12 cellular contexts compared by ENCODE assay signal in the genomic region with DNA sequence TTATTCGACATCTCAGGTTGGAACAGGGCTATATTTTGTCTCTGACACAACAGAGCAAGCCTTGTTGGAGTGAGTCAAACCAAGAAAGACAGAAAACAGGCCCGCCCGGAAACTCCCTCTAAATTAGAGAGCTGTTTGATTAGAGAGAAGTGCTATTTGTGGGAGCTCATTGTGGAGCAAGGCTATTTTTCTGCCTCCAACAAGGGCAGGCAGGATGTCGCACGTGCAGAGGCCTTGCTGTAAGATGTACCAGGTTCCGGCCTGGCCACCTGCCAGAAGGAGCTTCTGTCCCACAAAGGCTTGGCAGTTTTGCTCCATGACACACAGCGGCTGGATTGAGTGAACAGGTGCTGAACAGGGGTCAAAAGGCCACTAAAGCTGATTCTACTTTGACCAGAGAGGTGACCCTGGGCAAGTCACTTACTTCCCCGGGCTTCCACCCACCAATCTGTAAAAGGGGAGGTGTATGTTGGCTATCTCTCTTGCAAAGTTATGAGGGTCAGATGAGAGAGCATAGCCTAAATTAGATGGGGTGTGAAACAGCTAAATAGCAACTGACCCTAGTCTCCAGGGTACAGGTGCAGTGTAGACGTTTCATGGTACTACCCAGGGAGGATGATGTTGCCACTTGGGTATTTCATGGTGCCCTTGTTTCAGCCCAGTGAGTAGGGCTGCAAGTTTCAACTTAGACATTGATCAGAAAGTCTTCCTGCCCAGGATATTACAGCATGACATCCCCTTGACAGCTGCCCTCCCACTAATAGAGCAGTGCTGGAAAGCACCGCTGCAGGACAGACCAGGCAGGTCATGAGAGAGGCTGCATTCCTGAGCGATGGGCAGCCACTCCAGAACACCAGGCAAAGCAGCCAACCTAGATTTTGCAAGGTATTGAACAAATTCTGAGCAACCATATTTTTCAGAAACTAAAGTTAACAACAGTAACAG.
A peak's percentile ranks its signal among the peaks of the same experiment; 100 is the strongest.
DNase-seq lines count a peak whose midpoint lies in the region; ATAC-seq and TF ChIP-seq lines count a peak whose summit lies in the region.
"Had no signal": no experiment of that assay in that cellular context is flagged by ENCODE, and none has a peak within 500 bp of the region (broad histone marks: within the 10 kb centered on the region; RNA-seq: fewer than 3 reads in every experiment).

No MANE protein-coding gene starts in this region.

- no peaks in the 10 kb centered on the region for H3K9me3 ChIP-seq in sigmoid colon

- no peak for TF ChIP-seq POLR2A in sigmoid colon (IDR thresholded peaks at IDR 0.05)

- POLR2A ChIA-PET in GM10248 (lab: Yijun Ruan, JAX) = no interaction called here

- peaks cover 0 to 3% of the 10 kb centered on the region in 2 donors for H3K4me1 Mint-ChIP-seq in effector memory CD8-positive, alpha-beta T cell (ENCODE audit: low read depth in 2 of 2)

- ATAC-seq in GM19438 (IDR thresholded peaks at IDR 0.05; ENCODE audit: low read depth, unreplicated experiment) (peak; percentile 79), HG03103 (IDR thresholded peaks at IDR 0.05; ENCODE audit: low read depth, unreplicated experiment) (peak; percentile 47)
- ATAC-seq in effector memory CD8-positive, alpha-beta T cell (replicated peaks) = no peak

- peaks cover 0 to 4% (median 0%) of the 10 kb centered on the region in 4 donors for H3K4me1 ChIP-seq in sigmoid colon

- H3K36me3 ChIP-seq in sigmoid colon = no peaks in the 10 kb centered on the region

- H3K27ac Mint-ChIP-seq in effector memory CD8-positive, alpha-beta T cell = peak overlapping the region; percentile 39 to 75

- TF ChIP-seq EP300 in sigmoid colon (IDR thresholded peaks at IDR 0.05) = no peak

- DNase-seq in GM10248 (ENCODE audit: extremely low spot score) = peak; percentile 41
- no peak for DNase-seq in effector memory CD8-positive, alpha-beta T cell
- no peak for DNase-seq in sigmoid colon
- no peak for DNase-seq in AG08396 (ENCODE audit: low spot score)
- no peak for DNase-seq in DMS79 treated with DMSO at 0.1 percent for 48 hours (lab: John Stamatoyannopoulos, UW)
- DNase-seq in NCI-H226 = no peak
- DNase-seq: AML-193, SHP77 had no signal

- no peak overlapping the region for H3K27ac ChIP-seq in sigmoid colon
- H3K27ac ChIP-seq: parathyroid adenoma had no signal

- intact Hi-C loops in sigmoid colon (cut with DNase I) = no loop called here

- H3K4me3 Mint-ChIP-seq in effector memory CD8-positive, alpha-beta T cell = no peak overlapping the region
- H3K4me3 Mint-ChIP-seq: central memory CD8-positive, alpha-beta T cell had no signal

- peaks cover 2% of the 10 kb centered on the region for H3K36me3 Mint-ChIP-seq in effector memory CD8-positive, alpha-beta T cell (ENCODE audit: insufficient read depth)

- H3K9me3 Mint-ChIP-seq in effector memory CD8-positive, alpha-beta T cell = peaks cover 0 to 1% of the 10 kb centered on the region in 2 donors
- H3K9me3 Mint-ChIP-seq: central memory CD8-positive, alpha-beta T cell had no signal

- H3K4me3 ChIP-seq in sigmoid colon = no peak overlapping the region

- H3K27me3 Mint-ChIP-seq in effector memory CD8-positive, alpha-beta T cell = peaks cover 5 to 34% of the 10 kb centered on the region in 2 donors

- H3K27me3 ChIP-seq in sigmoid colon = no peaks in the 10 kb centered on the region

- CTCF ChIA-PET in GM10248 (lab: Yijun Ruan, JAX) = interaction anchor here (1.0 to 2.5 kb wide), 6 partner anchors 11 to 395 kb away, joined by 3 to 6 read pairs (median 4); no protein-coding TSS in a partner anchor

- TF ChIP-seq CTCF in GM10248 (IDR thresholded peaks at IDR 0.05; ENCODE audit: control extremely low read depth, extremely low read depth, low read depth, missing control alignments) (no peak), sigmoid colon (IDR thresholded peaks at IDR 0.05) (no peak)

- WGBS in sigmoid colon, 2 donors = 65 to 78% methylated on average over 11 of the region's 11 CpGs
